ENCODE assay signal across 1 cellular context in genomic region chr21:42009831-42010506, GRCh38.
TF ChIP-seq lines count a peak whose summit lies in the region.

TSS of gene ZBTB21 (minus strand) at chr21:42010360. CDS start at chr21:41994095, 16,265 bp downstream.

TF ChIP-seq in K562, 482 proteins besides CTCF, POLR2A, EP300 and RAD21 (continued from another document and continues in another):
- TF ChIP-seq CHD7 (IDR thresholded peaks at IDR 0.05; ENCODE audit: low read depth, low read length) (no peak), SNAPC5 (CRISPR knock-in tag; IDR thresholded peaks at IDR 0.05) (no peak), ZNF445 (CRISPR knock-in tag; IDR thresholded peaks at IDR 0.05; ENCODE audit: low read depth) (no peak), ZNF277 (CRISPR knock-in tag; IDR thresholded peaks at IDR 0.05; ENCODE audit: borderline replicate concordance) (no peak), CSDE1 (IDR thresholded peaks at IDR 0.05) (peak in 1 of 2 experiments; percentile 90; a peak in 2 of 4 replicates), ZNF23 (CRISPR knock-in tag; IDR thresholded peaks at IDR 0.05) (no peak), STAG1 (CRISPR knock-in tag; IDR thresholded peaks at IDR 0.05; ENCODE audit: borderline replicate concordance) (0 out of 2 replicates have a peak, but pooled peaks have one; percentile 2), SMAD4 (CRISPR knock-in tag; conservative IDR thresholded peaks at IDR 0.05) (no peak; the same call in 1 of the 2 replicates), HBP1 (CRISPR knock-in tag; IDR thresholded peaks at IDR 0.05) (no peak), TFE3 (CRISPR knock-in tag; IDR thresholded peaks at IDR 0.05) (peak; percentile 54), ZNF3 (CRISPR knock-in tag; IDR thresholded peaks at IDR 0.05) (no peak), PHF21A (IDR thresholded peaks at IDR 0.05; ENCODE audit: borderline replicate concordance, low read depth) (0 out of 2 replicates have a peak, but pooled peaks have one; percentile 22), SP2 (IDR thresholded peaks at IDR 0.05; ENCODE audit: extremely low read depth, low read depth, low read length, poor library complexity, severe bottlenecking) (no peak), MCM2 (IDR thresholded peaks at IDR 0.05; ENCODE audit: low read depth) (no peak), SMARCA4 (IDR thresholded peaks at IDR 0.05) (no peak), TCF7 (IDR thresholded peaks at IDR 0.05; ENCODE audit: borderline replicate concordance) (no peak), ESRRA (IDR thresholded peaks at IDR 0.05; ENCODE audit: borderline replicate concordance, low read depth) (peak; percentile 81), ZNF609 (CRISPR knock-in tag; IDR thresholded peaks at IDR 0.05; ENCODE audit: borderline replicate concordance) (no peak), SRSF7 (optimal IDR thresholded peaks at IDR 0.05; ENCODE audit: low read depth, low read length) (no peak), FOS (IDR thresholded peaks at IDR 0.05; ENCODE audit: extremely low read depth, insufficient read length) (peak; percentile 32), TEAD1 (CRISPR knock-in tag; IDR thresholded peaks at IDR 0.05) (peak; percentile 23 to 67; a peak in 2 of 4 replicates), ZNF77 (CRISPR knock-in tag; IDR thresholded peaks at IDR 0.05) (no peak), TAL1 (IDR thresholded peaks at IDR 0.05) (no peak)
- TF ChIP-seq, protein P1, sequence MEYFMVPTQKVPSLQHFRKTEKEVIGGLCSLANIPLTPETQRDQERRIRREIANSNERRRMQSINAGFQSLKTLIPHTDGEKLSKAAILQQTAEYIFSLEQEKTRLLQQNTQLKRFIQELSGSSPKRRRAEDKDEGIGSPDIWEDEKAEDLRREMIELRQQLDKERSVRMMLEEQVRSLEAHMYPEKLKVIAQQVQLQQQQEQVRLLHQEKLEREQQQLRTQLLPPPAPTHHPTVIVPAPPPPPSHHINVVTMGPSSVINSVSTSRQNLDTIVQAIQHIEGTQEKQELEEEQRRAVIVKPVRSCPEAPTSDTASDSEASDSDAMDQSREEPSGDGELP (CRISPR knock-in tag; IDR thresholded peaks at IDR 0.05; ENCODE audit: borderline replicate concordance) = no peak
- TF ChIP-seq, protein P2, sequence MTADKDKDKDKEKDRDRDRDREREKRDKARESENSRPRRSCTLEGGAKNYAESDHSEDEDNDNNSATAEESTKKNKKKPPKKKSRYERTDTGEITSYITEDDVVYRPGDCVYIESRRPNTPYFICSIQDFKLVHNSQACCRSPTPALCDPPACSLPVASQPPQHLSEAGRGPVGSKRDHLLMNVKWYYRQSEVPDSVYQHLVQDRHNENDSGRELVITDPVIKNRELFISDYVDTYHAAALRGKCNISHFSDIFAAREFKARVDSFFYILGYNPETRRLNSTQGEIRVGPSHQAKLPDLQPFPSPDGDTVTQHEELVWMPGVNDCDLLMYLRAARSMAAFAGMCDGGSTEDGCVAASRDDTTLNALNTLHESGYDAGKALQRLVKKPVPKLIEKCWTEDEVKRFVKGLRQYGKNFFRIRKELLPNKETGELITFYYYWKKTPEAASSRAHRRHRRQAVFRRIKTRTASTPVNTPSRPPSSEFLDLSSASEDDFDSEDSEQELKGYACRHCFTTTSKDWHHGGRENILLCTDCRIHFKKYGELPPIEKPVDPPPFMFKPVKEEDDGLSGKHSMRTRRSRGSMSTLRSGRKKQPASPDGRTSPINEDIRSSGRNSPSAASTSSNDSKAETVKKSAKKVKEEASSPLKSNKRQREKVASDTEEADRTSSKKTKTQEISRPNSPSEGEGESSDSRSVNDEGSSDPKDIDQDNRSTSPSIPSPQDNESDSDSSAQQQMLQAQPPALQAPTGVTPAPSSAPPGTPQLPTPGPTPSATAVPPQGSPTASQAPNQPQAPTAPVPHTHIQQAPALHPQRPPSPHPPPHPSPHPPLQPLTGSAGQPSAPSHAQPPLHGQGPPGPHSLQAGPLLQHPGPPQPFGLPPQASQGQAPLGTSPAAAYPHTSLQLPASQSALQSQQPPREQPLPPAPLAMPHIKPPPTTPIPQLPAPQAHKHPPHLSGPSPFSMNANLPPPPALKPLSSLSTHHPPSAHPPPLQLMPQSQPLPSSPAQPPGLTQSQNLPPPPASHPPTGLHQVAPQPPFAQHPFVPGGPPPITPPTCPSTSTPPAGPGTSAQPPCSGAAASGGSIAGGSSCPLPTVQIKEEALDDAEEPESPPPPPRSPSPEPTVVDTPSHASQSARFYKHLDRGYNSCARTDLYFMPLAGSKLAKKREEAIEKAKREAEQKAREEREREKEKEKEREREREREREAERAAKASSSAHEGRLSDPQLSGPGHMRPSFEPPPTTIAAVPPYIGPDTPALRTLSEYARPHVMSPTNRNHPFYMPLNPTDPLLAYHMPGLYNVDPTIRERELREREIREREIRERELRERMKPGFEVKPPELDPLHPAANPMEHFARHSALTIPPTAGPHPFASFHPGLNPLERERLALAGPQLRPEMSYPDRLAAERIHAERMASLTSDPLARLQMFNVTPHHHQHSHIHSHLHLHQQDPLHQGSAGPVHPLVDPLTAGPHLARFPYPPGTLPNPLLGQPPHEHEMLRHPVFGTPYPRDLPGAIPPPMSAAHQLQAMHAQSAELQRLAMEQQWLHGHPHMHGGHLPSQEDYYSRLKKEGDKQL (CRISPR knock-in tag; IDR thresholded peaks at IDR 0.05; ENCODE audit: borderline replicate concordance) = no peak
